ENCODE assay signal across 11 cellular contexts in genomic region chr10:5810235-5810634, GRCh38. TPM values are rescaled to one million over a fixed set of nuclear protein-coding genes. Genes with fewer than 3 reads are reported as not detected.
A peak's percentile ranks its signal among the peaks of the same experiment; 100 is the strongest.
DNase-seq lines count a peak whose midpoint lies in the region; ATAC-seq and TF ChIP-seq lines count a peak whose summit lies in the region.
"Had no signal": no experiment of that assay in that cellular context is flagged by ENCODE, and none has a peak within 500 bp of the region (broad histone marks: within the 10 kb centered on the region; RNA-seq: fewer than 3 reads in every experiment).

No MANE protein-coding gene starts in this region.

- peak overlapping the region; percentile 91 for H3K4me2 ChIP-seq in PC-3 (ENCODE audit: low read length)

- no peaks in the 10 kb centered on the region for H3K27me3 ChIP-seq in PC-3 (ENCODE audit: low read length)
- no peaks in the 10 kb centered on the region for H3K27me3 ChIP-seq in endocrine pancreas (ENCODE audit: control insufficient read depth, insufficient read depth, low read length)
- H3K27me3 ChIP-seq in WERI-Rb-1 (ENCODE audit: insufficient read depth, low read depth, severe bottlenecking): no peaks in the 10 kb centered on the region
- H3K27me3 ChIP-seq: colonic mucosa had no signal

- H3K9me2 ChIP-seq in PC-3 (replicated peaks; ENCODE audit: low read length): no peaks in the 10 kb centered on the region

- H3K27ac Mint-ChIP-seq in T-helper 2 cell treated with Interferon-gamma antibody and Interleukin-4, amounts not matched to agents 5 μg/mL and 100 μg/mL, for 36 hours: peak overlapping the region; percentile 75
- peak overlapping the region; percentile 63 for H3K27ac Mint-ChIP-seq in progenitor cell of endocrine pancreas

- peaks cover 26% of the 10 kb centered on the region for H3K4me1 ChIP-seq in PC-3 (ENCODE audit: insufficient read depth, low read length)
- H3K4me1 ChIP-seq in endocrine pancreas (ENCODE audit: control insufficient read depth, insufficient read depth, low read length): peaks cover 7% of the 10 kb centered on the region
- H3K4me1 ChIP-seq: colonic mucosa had no signal

- no peaks in the 10 kb centered on the region for H3K27me3 Mint-ChIP-seq in T-helper 2 cell treated with Interferon-gamma antibody and Interleukin-4, amounts not matched to agents 5 μg/mL and 100 μg/mL, for 36 hours (ENCODE audit: low read depth)
- H3K27me3 Mint-ChIP-seq in progenitor cell of endocrine pancreas: no peaks in the 10 kb centered on the region

- H3K36me3 Mint-ChIP-seq in T-helper 2 cell treated with Interferon-gamma antibody and Interleukin-4, amounts not matched to agents 5 μg/mL and 100 μg/mL, for 36 hours (ENCODE audit: low read depth): peaks cover 40% of the 10 kb centered on the region
- peaks cover 11% of the 10 kb centered on the region for H3K36me3 Mint-ChIP-seq in progenitor cell of endocrine pancreas (ENCODE audit: insufficient read depth)

- H3K4me1 Mint-ChIP-seq in T-helper 2 cell treated with Interferon-gamma antibody and Interleukin-4, amounts not matched to agents 5 μg/mL and 100 μg/mL, for 36 hours (ENCODE audit: low read depth): peaks cover 50% of the 10 kb centered on the region
- H3K4me1 Mint-ChIP-seq in progenitor cell of endocrine pancreas (ENCODE audit: low read depth): peaks cover 46% of the 10 kb centered on the region

- intact Hi-C loops in PC-3 (cut with micrococcal nuclease): loop anchor here (2.0 to 5.0 kb wide), 3 partner anchors 63 to 123 kb away; partner anchors contain the start of gene ANKRD16

- POLR2A ChIA-PET in PC-3 (lab: Charles Lee; ENCODE audit: unreplicated experiment): no interaction called here
- POLR2A ChIA-PET in GM10248 (lab: Yijun Ruan, JAX): interaction anchor here (0.6 to 1.7 kb wide), 4 partner anchors 34 to 143 kb away, joined by 3 to 4 read pairs (median 4); partner anchors contain the start of genes ANKRD16 and FBH1

- H3K27ac ChIP-seq in PC-3 (ENCODE audit: low read length) (no peak overlapping the region), WERI-Rb-1 (no peak overlapping the region)

- DNase-seq in T-helper 2 cell treated with Interferon-gamma antibody and Interleukin-4, amounts not matched to agents 5 μg/mL and 100 μg/mL, for 36 hours (ENCODE audit: low spot score): no peak
- DNase-seq in T-helper 2 cell (no peak), PC-3 (no peak), progenitor cell of endocrine pancreas (ENCODE audit: low spot score, unreplicated experiment) (no peak), GM10248 (ENCODE audit: extremely low spot score) (no peak), DMS153 (lab: John Stamatoyannopoulos, UW) (no peak), WERI-Rb-1 (no peak)
- DNase-seq: colonic mucosa, kidney glomerular epithelial cell, NCI-H446 had no signal

- H3K36me3 ChIP-seq in PC-3 (ENCODE audit: low read depth, low read length) (no peaks in the 10 kb centered on the region; the same call in 1 of the 2 replicates), endocrine pancreas (ENCODE audit: control insufficient read depth, insufficient read depth, low read length) (no peaks in the 10 kb centered on the region), WERI-Rb-1 (peaks cover 3% of the 10 kb centered on the region)
- H3K36me3 ChIP-seq: colonic mucosa had no signal

- BruUV-seq in PC-3 (replicated peaks; lab: Mats Ljungman, UMichigan): no TSS peak

- CTCF ChIA-PET in PC-3 (lab: Charles Lee): no interaction called here
- CTCF ChIA-PET in GM10248 (lab: Yijun Ruan, JAX): interaction anchor here (0.9 to 4.1 kb wide), 7 partner anchors 13 to 84 kb away, joined by 3 to 18 read pairs (median 3); partner anchors contain the start of genes ANKRD16 and FBH1

- no peaks in the 10 kb centered on the region for H3F3A ChIP-seq in PC-3 (ENCODE audit: low read length, unreplicated experiment)

- peak overlapping the region; percentile 96 for H3K4me3 Mint-ChIP-seq in T-helper 2 cell treated with Interferon-gamma antibody and Interleukin-4, amounts not matched to agents 5 μg/mL and 100 μg/mL, for 36 hours
- peak overlapping the region; percentile 82 for H3K4me3 Mint-ChIP-seq in progenitor cell of endocrine pancreas (ENCODE audit: low read depth)

- no peak overlapping the region for H2AFZ ChIP-seq in PC-3 (ENCODE audit: low read length)

- H3K9me3 Mint-ChIP-seq in T-helper 2 cell treated with Interferon-gamma antibody and Interleukin-4, amounts not matched to agents 5 μg/mL and 100 μg/mL, for 36 hours: no peaks in the 10 kb centered on the region
- no peaks in the 10 kb centered on the region for H3K9me3 Mint-ChIP-seq in progenitor cell of endocrine pancreas (ENCODE audit: low read depth)

- H3K4me3 ChIP-seq in PC-3 (ENCODE audit: low read length) (peak overlapping the region; percentile 96), endocrine pancreas (ENCODE audit: control insufficient read depth, insufficient read depth, low read length) (peak overlapping the region; percentile 90), WERI-Rb-1 (ENCODE audit: low read depth, low read length) (no peak overlapping the region)

- H4K20me1 ChIP-seq in PC-3 (ENCODE audit: low read length): peaks cover 46% of the 10 kb centered on the region

- H3K9ac ChIP-seq in PC-3 (ENCODE audit: low read length) (no peak overlapping the region), endocrine pancreas (ENCODE audit: control insufficient read depth, insufficient read depth, low read length) (peak overlapping the region; percentile 48)

- no peaks in the 10 kb centered on the region for H3K9me3 ChIP-seq in PC-3 (ENCODE audit: low read length)
- no peaks in the 10 kb centered on the region for H3K9me3 ChIP-seq in endocrine pancreas (ENCODE audit: control insufficient read depth, low read length)
- H3K9me3 ChIP-seq in WERI-Rb-1 (ENCODE audit: severe bottlenecking): no peaks in the 10 kb centered on the region
- H3K9me3 ChIP-seq: colonic mucosa had no signal

- H3K79me2 ChIP-seq in PC-3 (ENCODE audit: low read length): peaks cover 89% of the 10 kb centered on the region

- TF ChIP-seq CTCF in PC-3 (conservative IDR thresholded peaks at IDR 0.05; ENCODE audit: low read depth, low read length) (no peak), progenitor cell of endocrine pancreas (IDR thresholded peaks at IDR 0.05; ENCODE audit: unreplicated experiment) (no peak), GM10248 (IDR thresholded peaks at IDR 0.05; ENCODE audit: control extremely low read depth, extremely low read depth, low read depth, missing control alignments) (no peak), WERI-Rb-1 (IDR thresholded peaks at IDR 0.05; ENCODE audit: low read depth, low read length) (no peak)

- ATAC-seq in PC-3: no peak

RNA-seq across cellular contexts. Expression of gene GDI2, which starts 3.0 kb away (rescaled TPM):
- 94.7 and 122 TPM in 2 replicates for total RNA-seq in PC-3 (2014; rRNA removed)
- total RNA-seq in progenitor cell of endocrine pancreas: 284 and 287 TPM in 2 replicates
